ENCODE assay signal across 8 cellular contexts in the genomic region with DNA sequence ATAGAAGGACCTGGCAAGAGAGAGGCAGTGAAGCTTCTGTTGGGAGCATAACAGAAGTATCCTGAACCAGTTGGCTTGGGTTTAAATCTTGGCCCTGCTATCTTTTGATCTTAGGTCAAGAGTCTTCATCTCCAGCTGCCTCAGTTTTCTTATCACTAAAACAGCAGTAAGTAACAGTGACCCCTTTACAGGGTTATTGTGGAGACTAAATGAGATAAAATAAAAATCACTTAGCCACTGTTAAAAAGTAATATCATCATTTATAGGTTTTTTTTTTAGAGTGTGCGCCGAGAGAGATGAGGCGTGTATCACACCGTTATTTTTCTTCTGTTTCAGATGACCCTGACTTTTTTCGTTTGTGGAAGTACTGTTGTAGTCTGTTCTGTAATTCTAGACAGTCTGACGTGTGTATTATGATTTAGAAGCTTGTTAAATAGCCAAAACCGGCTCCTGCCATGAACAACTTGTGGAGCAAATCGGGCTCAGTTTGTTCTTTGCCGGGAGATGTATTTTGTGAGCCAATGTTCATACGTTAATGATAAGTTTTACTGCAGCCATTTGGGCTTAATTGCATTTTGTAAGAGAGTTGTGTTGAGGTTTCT. TPM values are rescaled to one million over a fixed set of nuclear protein-coding genes. Genes with fewer than 3 reads are reported as not detected.
DNase-seq lines count a peak whose midpoint lies in the region; ATAC-seq and TF ChIP-seq lines count a peak whose summit lies in the region.

No MANE protein-coding gene starts in this region.

- ATAC-seq in IMR-90 (ENCODE audit: low read depth) (no peak), sciatic nerve (no peak)

- peak overlapping the region; percentile 98 for H3K4me2 ChIP-seq in IMR-90 (ENCODE audit: low read depth, low read length)

- 20% methylated on average over 1 of the region's 10 CpGs; no CpG with 5 or more reads in 1 of the 2 experiments for WGBS in IMR-90 (ENCODE audit: extremely low coverage in 2 of 2, insufficient read length in 1 of 2), 2 experiments

- H4K20me1 ChIP-seq in IMR-90 (ENCODE audit: insufficient read depth, low read length): peaks cover 60% of the 10 kb centered on the region

- H3K9ac ChIP-seq in IMR-90 (ENCODE audit: low read depth, low read length) (peak overlapping the region; percentile 83), muscle layer of colon (ENCODE audit: low read length) (peak overlapping the region; percentile 86)

- no peak overlapping the region for H4K91ac ChIP-seq in IMR-90 (ENCODE audit: insufficient read depth, low read depth, low read length)

- POLR2A ChIA-PET in A673 (lab: Charles Lee; ENCODE audit: low non-redundant PET) (no interaction called here), IMR-90 (lab: Charles Lee; ENCODE audit: unreplicated experiment) (interaction anchor here (0.5 to 0.7 kb wide), 2 partner anchors 41 to 73 kb away, joined by 3 to 7 read pairs; no protein-coding TSS in a partner anchor)

- H2BK15ac ChIP-seq in IMR-90 (ENCODE audit: low read depth, low read length): no peak overlapping the region

- no peak for TF ChIP-seq POLR2A in IMR-90 (IDR thresholded peaks at IDR 0.05; ENCODE audit: low read depth, low read length)

- peak overlapping the region; percentile 66 for H3K23ac ChIP-seq in IMR-90 (ENCODE audit: low read depth, low read length)

- no peak for TF ChIP-seq RAD21 in IMR-90 (IDR thresholded peaks at IDR 0.05; ENCODE audit: low read length)

- peak overlapping the region; percentile 63; the same call in 1 of the 2 replicates for H3K56ac ChIP-seq in IMR-90 (ENCODE audit: extremely low read depth, insufficient read depth, low read length)

- intact Hi-C loops in A673 (cut with micrococcal nuclease; ENCODE audit: unreplicated experiment): loop anchor here (2.0 kb wide), 1 partner anchor 77 kb away; the partner anchor contains the start of gene TRAPPC3
- intact Hi-C loops in IMR-90 (cut with micrococcal nuclease): loop anchor here (2.0 kb wide), 2 partner anchors 59 to 77 kb away; partner anchors contain the start of gene TRAPPC3
- intact Hi-C loops in sciatic nerve (cut with DNase I): no loop called here
- intact Hi-C loops in posterior vena cava (cut with DNase I): no loop called here

- in situ Hi-C loops in IMR-90 (cut with MboI; ENCODE audit: low sequenced_read_pairs): no loop called here

- peaks cover 15% of the 10 kb centered on the region for H3K36me3 ChIP-seq in A673 (ENCODE audit: insufficient read depth, low read length, poor library complexity, severe bottlenecking)
- H3K36me3 ChIP-seq in IMR-90 (ENCODE audit: control insufficient read depth, insufficient read depth, low read length): peaks cover 4% of the 10 kb centered on the region
- H3K36me3 ChIP-seq in muscle layer of colon (ENCODE audit: insufficient read depth, low read length): no peaks in the 10 kb centered on the region

- no peak overlapping the region for H3K18ac ChIP-seq in IMR-90 (ENCODE audit: low read depth, low read length)

- BruUV-seq in A673 (replicated peaks; lab: Mats Ljungman, UMichigan) (TSS peak; percentile 53), IMR-90 (replicated peaks; lab: Mats Ljungman, UMichigan) (TSS peak; percentile 43)

- dilution Hi-C loops in IMR-90 (cut with HindIII; ENCODE audit: low sequenced_read_pairs, unreplicated experiment): no loop called here

- no peak overlapping the region for H2BK20ac ChIP-seq in IMR-90 (ENCODE audit: low read depth, low read length)

- H3K27me3 ChIP-seq in A673 (replicated peaks; ENCODE audit: insufficient read depth, low read depth, low read length, poor library complexity): no peaks in the 10 kb centered on the region
- no peaks in the 10 kb centered on the region for H3K27me3 ChIP-seq in IMR-90 (ENCODE audit: control insufficient read depth, insufficient read depth, low read length)
- no peaks in the 10 kb centered on the region for H3K27me3 ChIP-seq in muscle layer of colon (ENCODE audit: control insufficient read depth in 1 of 2, insufficient read depth in 2 of 2, low read length in 2 of 2)

- CTCF ChIA-PET in A673 (lab: Charles Lee) (no interaction called here), IMR-90 (lab: Yijun Ruan, JAX) (interaction anchor here (0.6 to 1.9 kb wide), 7 partner anchors 10 to 64 kb away, joined by 3 to 5 read pairs (median 3); no protein-coding TSS in a partner anchor)

- peak overlapping the region in 1 of 2 experiments; percentile 38; a peak in 1 of 4 replicates for H4K8ac ChIP-seq in IMR-90 (ENCODE audit: low read depth in 2 of 2, low read length in 2 of 2)

- H2AK9ac ChIP-seq in IMR-90 (replicated peaks; ENCODE audit: low read depth, low read length, poor library complexity): peak overlapping the region; percentile 95

- H2BK5ac ChIP-seq in IMR-90 (ENCODE audit: low read depth, low read length, poor library complexity, severe bottlenecking): peak overlapping the region; percentile 83

- no peak overlapping the region for H2AFZ ChIP-seq in IMR-90 (replicated peaks; ENCODE audit: low read length, poor library complexity)

- H3K4me3 ChIP-seq in A673 (ENCODE audit: low read depth, low read length, poor library complexity, severe bottlenecking): peak overlapping the region; percentile 61
- H3K4me3 ChIP-seq in IMR-90 (ENCODE audit: insufficient read depth, low read depth, low read length): peak overlapping the region; percentile 72
- peak overlapping the region; percentile 76 for H3K4me3 ChIP-seq in choroid plexus epithelial cell (ENCODE audit: low read depth, low read length)
- peak overlapping the region; percentile 86 to 89 for H3K4me3 ChIP-seq in muscle layer of colon (ENCODE audit: low read depth in 1 of 2, low read length in 2 of 2)

- H2AK5ac ChIP-seq in IMR-90 (ENCODE audit: low read depth, low read length): 0 out of 2 replicates have a peak overlapping the region, but pooled peaks have one; percentile 36

- H3K9me3 ChIP-seq in A673 (ENCODE audit: low read depth, low read length, poor library complexity, severe bottlenecking) (no peaks in the 10 kb centered on the region), IMR-90 (ENCODE audit: control insufficient read depth, insufficient read depth, low read length) (no peaks in the 10 kb centered on the region), muscle layer of colon (ENCODE audit: low read length) (no peaks in the 10 kb centered on the region)

- H3K27ac ChIP-seq in A673 (ENCODE audit: low read depth, low read length, poor library complexity, severe bottlenecking) (peak overlapping the region; percentile 95), IMR-90 (ENCODE audit: insufficient read depth, low read length) (peak overlapping the region; percentile 83), muscle layer of colon (ENCODE audit: low read depth, low read length) (peak overlapping the region; percentile 96)

- peak overlapping the region; percentile 5; the same call in 1 of the 2 replicates for H4K5ac ChIP-seq in IMR-90 (ENCODE audit: low read depth, low read length)

- DNase-seq in A673 (ENCODE audit: low spot score) (no peak), IMR-90 (peak; percentile 18), choroid plexus epithelial cell (ENCODE audit: low read depth) (peak; percentile 41), sciatic nerve (ENCODE audit: low spot score) (no peak), posterior vena cava (ENCODE audit: low spot score) (no peak), middle frontal gyrus (ENCODE audit: extremely low spot score, low spot score) (no peak), AG08396 (ENCODE audit: low spot score) (no peak)

- peak overlapping the region; percentile 42 for H3K4ac ChIP-seq in IMR-90 (ENCODE audit: low read depth, low read length)

- TF ChIP-seq CTCF in A673 (conservative IDR thresholded peaks at IDR 0.05; ENCODE audit: low read depth, low read length) (no peak), IMR-90 (conservative IDR thresholded peaks at IDR 0.05; ENCODE audit: low read depth, low read length) (no peak), choroid plexus epithelial cell (conservative IDR thresholded peaks at IDR 0.05; ENCODE audit: low read depth, low read length) (no peak)

- H2BK120ac ChIP-seq in IMR-90 (ENCODE audit: low read depth, low read length): no peak overlapping the region

- H3K79me1 ChIP-seq in IMR-90 (ENCODE audit: low read depth in 1 of 2, low read length in 2 of 2): peaks cover 0 to 15% of the 10 kb centered on the region in 2 experiments; a peak in 1 of 4 replicates

- H3K4me1 ChIP-seq in A673 (ENCODE audit: insufficient read depth, low read length, poor library complexity, severe bottlenecking): peaks cover 13% of the 10 kb centered on the region
- H3K4me1 ChIP-seq in IMR-90 (ENCODE audit: control insufficient read depth, insufficient read depth, low read length): peaks cover 3% of the 10 kb centered on the region
- peaks cover 20% of the 10 kb centered on the region for H3K4me1 ChIP-seq in muscle layer of colon (ENCODE audit: insufficient read depth, low read length)

- peak overlapping the region; percentile 54 for H3K14ac ChIP-seq in IMR-90 (replicated peaks; ENCODE audit: low read depth, low read length)

- H3K9me1 ChIP-seq in IMR-90 (ENCODE audit: insufficient read depth, low read length): peaks cover 8% of the 10 kb centered on the region; the same call in 1 of the 2 replicates

TF ChIP-seq in IMR-90, 13 proteins besides CTCF, POLR2A, EP300 and RAD21 (continues in another document):
- TF ChIP-seq NFE2L2 (IDR thresholded peaks at IDR 0.05; ENCODE audit: low read depth, low read length) (no peak), CHD1 (IDR thresholded peaks at IDR 0.05; ENCODE audit: low read depth, low read length) (no peak), MXI1 (IDR thresholded peaks at IDR 0.05; ENCODE audit: borderline replicate concordance, low read depth, low read length) (no peak), MAFK (IDR thresholded peaks at IDR 0.05; ENCODE audit: low read depth, low read length) (no peak), MAZ (IDR thresholded peaks at IDR 0.05; ENCODE audit: borderline replicate concordance, low read depth, low read length) (no peak), RCOR1 (IDR thresholded peaks at IDR 0.05; ENCODE audit: insufficient replicate concordance, low read length) (no peak), RFX5 (IDR thresholded peaks at IDR 0.05; ENCODE audit: low read depth, low read length) (no peak)
- TF ChIP-seq, protein P1, sequence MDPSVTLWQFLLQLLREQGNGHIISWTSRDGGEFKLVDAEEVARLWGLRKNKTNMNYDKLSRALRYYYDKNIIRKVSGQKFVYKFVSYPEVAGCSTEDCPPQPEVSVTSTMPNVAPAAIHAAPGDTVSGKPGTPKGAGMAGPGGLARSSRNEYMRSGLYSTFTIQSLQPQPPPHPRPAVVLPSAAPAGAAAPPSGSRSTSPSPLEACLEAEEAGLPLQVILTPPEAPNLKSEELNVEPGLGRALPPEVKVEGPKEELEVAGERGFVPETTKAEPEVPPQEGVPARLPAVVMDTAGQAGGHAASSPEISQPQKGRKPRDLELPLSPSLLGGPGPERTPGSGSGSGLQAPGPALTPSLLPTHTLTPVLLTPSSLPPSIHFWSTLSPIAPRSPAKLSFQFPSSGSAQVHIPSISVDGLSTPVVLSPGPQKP (IDR thresholded peaks at IDR 0.05; ENCODE audit: borderline replicate concordance, low read depth, low read length): no peak

RNA-seq across cellular contexts. Expression of gene THRAP3, which starts 1.2 kb away (rescaled TPM):
- total RNA-seq in A673 (2021) (133 and 143 TPM in 2 replicates), IMR-90 (2012; rRNA removed) (66.5 and 73.9 TPM in 2 replicates), sciatic nerve (101 TPM), posterior vena cava (10 to 100 TPM; 76.6 to 79.1 TPM)
- polyA plus RNA-seq in IMR-90 (2012; rRNA removed): 48.9 and 60.6 TPM in 2 replicates
- 13.2 and 15.1 TPM in 2 replicates for polyA plus RNA-seq in IMR-90 (2012; cell fraction: cytosol; rRNA removed)
- 11.6 and 41.9 TPM in 2 replicates for polyA plus RNA-seq in IMR-90 (2012; cell fraction: nucleus; rRNA removed; ENCODE audit: low replicate concordance)

Comparison
In these comparisons a context has a peak if more than half of its experiments do, and no peak if none do; other contexts are left out.
1. DNase-seq: peak in IMR-90 (single experiment) and choroid plexus epithelial cell (single experiment); none in A673 (single experiment), sciatic nerve (single experiment), posterior vena cava (single experiment), middle frontal gyrus (single experiment) and AG08396 (single experiment).
2. intact Hi-C loops: an anchor here in A673 (2.0 kb wide) and IMR-90 (2.0 kb wide); none called in sciatic nerve and posterior vena cava.
3. Peak in every context shown above with its lines, with median percentiles within 50 percentile points of each other: H3K27ac ChIP-seq and H3K4me3 ChIP-seq.